Comparison of ENCODE assay signal across 1 cellular context in genomic region chr11:83193315-83194283, GRCh38.
TF ChIP-seq lines count a peak whose summit lies in the region.

ANKRD42 (plus strand) TSS chr11:83193712; CDS start chr11:83194671, 959 bp downstream.

TF ChIP-seq in HEK293, 187 proteins besides CTCF, POLR2A, EP300 and RAD21 (continued from another document):
- TF ChIP-seq ZNF692 (tag by site-specific recombination; IDR thresholded peaks at IDR 0.05) (no peak), ZBTB17 (tag by site-specific recombination; IDR thresholded peaks at IDR 0.05) (0 out of 2 replicates have a peak, but pooled peaks have one; percentile 9), ZSCAN23 (tag by site-specific recombination; IDR thresholded peaks at IDR 0.05) (no peak), ZNF132 (tag by site-specific recombination; IDR thresholded peaks at IDR 0.05; ENCODE audit: borderline replicate concordance) (no peak), ZNF561 (tag by site-specific recombination; IDR thresholded peaks at IDR 0.05; ENCODE audit: borderline replicate concordance) (no peak), GLIS1 (tag by site-specific recombination; IDR thresholded peaks at IDR 0.05) (peak; percentile 28; the same call in 1 of the 2 replicates), OSR2 (tag by site-specific recombination; IDR thresholded peaks at IDR 0.05) (no peak), ZNF302 (tag by site-specific recombination; IDR thresholded peaks at IDR 0.05; ENCODE audit: low read depth) (no peak), TRIM28 (IDR thresholded peaks at IDR 0.05; ENCODE audit: borderline replicate concordance, low read length) (no peak), PRDM4 (tag by site-specific recombination; IDR thresholded peaks at IDR 0.05) (no peak), ZXDB (tag by site-specific recombination; IDR thresholded peaks at IDR 0.05) (0 out of 2 replicates have a peak, but pooled peaks have one; percentile 25), TSHZ1 (tag by site-specific recombination; IDR thresholded peaks at IDR 0.05; ENCODE audit: borderline replicate concordance) (no peak), PRDM2 (tag by site-specific recombination; IDR thresholded peaks at IDR 0.05; ENCODE audit: borderline replicate concordance) (no peak), ZNF433 (tag by site-specific recombination; IDR thresholded peaks at IDR 0.05; ENCODE audit: low read depth) (no peak), ZNF629 (tag by site-specific recombination; IDR thresholded peaks at IDR 0.05) (peak; percentile 64), MZF1 (tag by site-specific recombination; IDR thresholded peaks at IDR 0.05; ENCODE audit: borderline replicate concordance) (no peak), ZBTB7A (tag by site-specific recombination; IDR thresholded peaks at IDR 0.05; ENCODE audit: low read depth) (no peak), ZNF518A (tag by site-specific recombination; conservative IDR thresholded peaks at IDR 0.05; ENCODE audit: low read depth) (peak; percentile 68), ZNF292 (tag by site-specific recombination; IDR thresholded peaks at IDR 0.05; ENCODE audit: borderline replicate concordance, low read depth) (no peak), GLIS2 (tag by site-specific recombination; IDR thresholded peaks at IDR 0.05) (no peak)
- TF ChIP-seq, protein P1, sequence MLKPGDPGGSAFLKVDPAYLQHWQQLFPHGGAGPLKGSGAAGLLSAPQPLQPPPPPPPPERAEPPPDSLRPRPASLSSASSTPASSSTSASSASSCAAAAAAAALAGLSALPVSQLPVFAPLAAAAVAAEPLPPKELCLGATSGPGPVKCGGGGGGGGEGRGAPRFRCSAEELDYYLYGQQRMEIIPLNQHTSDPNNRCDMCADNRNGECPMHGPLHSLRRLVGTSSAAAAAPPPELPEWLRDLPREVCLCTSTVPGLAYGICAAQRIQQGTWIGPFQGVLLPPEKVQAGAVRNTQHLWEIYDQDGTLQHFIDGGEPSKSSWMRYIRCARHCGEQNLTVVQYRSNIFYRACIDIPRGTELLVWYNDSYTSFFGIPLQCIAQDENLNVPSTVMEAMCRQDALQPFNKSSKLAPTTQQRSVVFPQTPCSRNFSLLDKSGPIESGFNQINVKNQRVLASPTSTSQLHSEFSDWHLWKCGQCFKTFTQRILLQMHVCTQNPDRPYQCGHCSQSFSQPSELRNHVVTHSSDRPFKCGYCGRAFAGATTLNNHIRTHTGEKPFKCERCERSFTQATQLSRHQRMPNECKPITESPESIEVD (tag by site-specific recombination; IDR thresholded peaks at IDR 0.05): no peak
- TF ChIP-seq, protein P2, sequence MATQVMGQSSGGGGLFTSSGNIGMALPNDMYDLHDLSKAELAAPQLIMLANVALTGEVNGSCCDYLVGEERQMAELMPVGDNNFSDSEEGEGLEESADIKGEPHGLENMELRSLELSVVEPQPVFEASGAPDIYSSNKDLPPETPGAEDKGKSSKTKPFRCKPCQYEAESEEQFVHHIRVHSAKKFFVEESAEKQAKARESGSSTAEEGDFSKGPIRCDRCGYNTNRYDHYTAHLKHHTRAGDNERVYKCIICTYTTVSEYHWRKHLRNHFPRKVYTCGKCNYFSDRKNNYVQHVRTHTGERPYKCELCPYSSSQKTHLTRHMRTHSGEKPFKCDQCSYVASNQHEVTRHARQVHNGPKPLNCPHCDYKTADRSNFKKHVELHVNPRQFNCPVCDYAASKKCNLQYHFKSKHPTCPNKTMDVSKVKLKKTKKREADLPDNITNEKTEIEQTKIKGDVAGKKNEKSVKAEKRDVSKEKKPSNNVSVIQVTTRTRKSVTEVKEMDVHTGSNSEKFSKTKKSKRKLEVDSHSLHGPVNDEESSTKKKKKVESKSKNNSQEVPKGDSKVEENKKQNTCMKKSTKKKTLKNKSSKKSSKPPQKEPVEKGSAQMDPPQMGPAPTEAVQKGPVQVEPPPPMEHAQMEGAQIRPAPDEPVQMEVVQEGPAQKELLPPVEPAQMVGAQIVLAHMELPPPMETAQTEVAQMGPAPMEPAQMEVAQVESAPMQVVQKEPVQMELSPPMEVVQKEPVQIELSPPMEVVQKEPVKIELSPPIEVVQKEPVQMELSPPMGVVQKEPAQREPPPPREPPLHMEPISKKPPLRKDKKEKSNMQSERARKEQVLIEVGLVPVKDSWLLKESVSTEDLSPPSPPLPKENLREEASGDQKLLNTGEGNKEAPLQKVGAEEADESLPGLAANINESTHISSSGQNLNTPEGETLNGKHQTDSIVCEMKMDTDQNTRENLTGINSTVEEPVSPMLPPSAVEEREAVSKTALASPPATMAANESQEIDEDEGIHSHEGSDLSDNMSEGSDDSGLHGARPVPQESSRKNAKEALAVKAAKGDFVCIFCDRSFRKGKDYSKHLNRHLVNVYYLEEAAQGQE (tag by site-specific recombination; IDR thresholded peaks at IDR 0.05): no peak
